In the genomic region with DNA sequence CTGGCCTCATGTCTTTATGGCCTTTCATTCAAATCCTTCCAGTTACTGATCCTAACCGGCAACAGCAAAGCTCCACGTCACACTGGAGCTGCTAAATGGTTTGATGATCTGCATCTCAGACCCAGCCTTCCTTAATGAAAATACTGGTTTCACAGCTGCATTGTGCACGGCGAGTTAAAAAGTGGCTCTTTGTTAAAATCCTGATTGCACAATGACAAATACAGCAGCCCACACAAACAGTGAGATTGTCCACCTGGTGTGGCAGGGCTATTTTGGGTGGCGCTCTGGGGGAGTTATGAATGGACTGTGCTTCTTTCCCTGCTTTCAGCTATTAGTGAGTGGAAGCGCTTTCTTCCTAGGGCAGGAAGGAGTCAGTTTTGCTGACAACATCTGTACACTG, we compare ENCODE assay signal across 23 cellular contexts.
DNase-seq lines count a peak whose midpoint lies in the region; ATAC-seq and TF ChIP-seq lines count a peak whose summit lies in the region.
"Had no signal": no experiment of that assay in that cellular context is flagged by ENCODE, and none has a peak within 500 bp of the region (broad histone marks: within the 10 kb centered on the region; RNA-seq: fewer than 3 reads in every experiment).

No MANE protein-coding gene starts in this region.

- peaks cover 10% of the 10 kb centered on the region for H3K9me3 Mint-ChIP-seq in CD8-positive, alpha-beta T cell
- H3K9me3 Mint-ChIP-seq: activated CD4-positive, alpha-beta memory T cell treated with anti-CD3 and anti-CD28 coated beads for 36 hours had no signal

- H3K27ac Mint-ChIP-seq in CD8-positive, alpha-beta T cell, result no peak overlapping the region
- H3K27ac Mint-ChIP-seq: activated CD4-positive, alpha-beta memory T cell treated with anti-CD3 and anti-CD28 coated beads for 36 hours; activated naive CD4-positive, alpha-beta T cell treated with anti-CD3 and anti-CD28 coated beads, Interleukin-2, amount 50 U/mL, for 24 hours; CD14-positive monocyte had no signal

- ATAC-seq in heart left ventricle (peak in 3 of 4 donors; percentile 29 to 81 (median 61)), GM21360 (IDR thresholded peaks at IDR 0.05; ENCODE audit: unreplicated experiment) (peak; percentile 44), HG03354 (IDR thresholded peaks at IDR 0.05; ENCODE audit: poor library complexity, severe bottlenecking, unreplicated experiment) (peak; percentile 43)
- no peak for ATAC-seq in CD8-positive, alpha-beta T cell
- ATAC-seq: A549, HCT116, sciatic nerve had no signal

- DNase-seq in heart left ventricle (peak in 1 of 5 donors; percentile 29), cardiac septum (ENCODE audit: low spot score) (no peak), foreskin melanocyte (peak; percentile 66), KBM-7 (no peak), AG08395 (ENCODE audit: low spot score) (no peak)
- DNase-seq in CD8-positive, alpha-beta T cell, result no peak
- DNase-seq: activated CD4-positive, alpha-beta memory T cell treated with anti-CD3 and anti-CD28 coated beads for 36 hours; activated T-cell treated with anti-CD3 and anti-CD28 coated beads, Interleukin-2, amount 50 U/mL, for 1 hour; NCI-H1417; NCI-H2171 treated with DMSO at 0.1 percent for 48 hours; stimulated activated CD4-positive, alpha-beta T cell treated with anti-CD3 and anti-CD28 coated beads, Interleukin-1b, Interleukin-23, amount 100 ng/mL, for 48 hours; T-helper 1 cell had no signal

- H3K4me3 ChIP-seq in heart left ventricle, result no peak overlapping the region
- no peak overlapping the region for H3K4me3 ChIP-seq in CD8-positive, alpha-beta T cell (ENCODE audit: low read depth, low read length)
- H3K4me3 ChIP-seq: A549, vagina had no signal

- H3K4me1 Mint-ChIP-seq in CD8-positive, alpha-beta T cell (ENCODE audit: low read depth), result no peaks in the 10 kb centered on the region
- H3K4me1 Mint-ChIP-seq: activated naive CD4-positive, alpha-beta T cell treated with anti-CD3 and anti-CD28 coated beads, Interleukin-2, amount 50 U/mL, for 24 hours had no signal

- intact Hi-C loops in heart left ventricle (cut with DNase I) (no loop called here), cardiac septum (cut with DNase I) (no loop called here)
- intact Hi-C loops in CD8-positive, alpha-beta T cell (cut with DNase I, micrococcal nuclease), result no loop called here

- TF ChIP-seq POLR2A in heart left ventricle (IDR thresholded peaks at IDR 0.05), result no peak

- no peak overlapping the region for H3K27ac ChIP-seq in heart left ventricle
- H3K27ac ChIP-seq in CD8-positive, alpha-beta T cell (ENCODE audit: low read depth, low read length), result no peak overlapping the region
- H3K27ac ChIP-seq: A549, HL-60, KMS-11, vagina, VCaP had no signal

- in situ Hi-C loops in KBM-7 (cut with MboI; ENCODE audit: low pct_unique_long_range_greater_than_20kb, low sequenced_read_pairs), result loop anchor here (25.0 kb wide), 1 partner anchor 673 kb away; no protein-coding TSS in a partner anchor

- H3K36me3 ChIP-seq in heart left ventricle, result no peaks in the 10 kb centered on the region
- no peaks in the 10 kb centered on the region for H3K36me3 ChIP-seq in CD8-positive, alpha-beta T cell (ENCODE audit: insufficient read depth, low read length)
- H3K36me3 ChIP-seq: vagina had no signal

- WGBS in heart left ventricle, 4 donors, result 65 to 80% (median 75%) methylated on average over 6 of the region's 6 CpGs

- CTCF ChIA-PET in CD8-positive, alpha-beta T cell (lab: Charles Lee), result no interaction called here

- H3K36me3 Mint-ChIP-seq in CD8-positive, alpha-beta T cell, result no peaks in the 10 kb centered on the region
- H3K36me3 Mint-ChIP-seq: CD14-positive monocyte had no signal

- H3K4me3 Mint-ChIP-seq in CD8-positive, alpha-beta T cell, result no peak overlapping the region
- H3K4me3 Mint-ChIP-seq: activated CD4-positive, alpha-beta memory T cell treated with anti-CD3 and anti-CD28 coated beads for 36 hours; activated naive CD4-positive, alpha-beta T cell treated with anti-CD3 and anti-CD28 coated beads, Interleukin-2, amount 50 U/mL, for 24 hours; CD14-positive monocyte had no signal

- POLR2A ChIA-PET in CD8-positive, alpha-beta T cell (lab: Charles Lee), result no interaction called here

- H3K27me3 ChIP-seq in heart left ventricle, result no peaks in the 10 kb centered on the region
- H3K27me3 ChIP-seq in CD8-positive, alpha-beta T cell (ENCODE audit: insufficient read depth, low read length), result no peaks in the 10 kb centered on the region
- H3K27me3 ChIP-seq: vagina had no signal

- H3K9me3 ChIP-seq in heart left ventricle, result no peaks in the 10 kb centered on the region
- no peaks in the 10 kb centered on the region for H3K9me3 ChIP-seq in CD8-positive, alpha-beta T cell (ENCODE audit: low read length)
- H3K9me3 ChIP-seq: A549, vagina had no signal

- peaks cover 7% of the 10 kb centered on the region for H3K27me3 Mint-ChIP-seq in CD8-positive, alpha-beta T cell (ENCODE audit: low read depth)

- TF ChIP-seq CTCF in heart left ventricle (IDR thresholded peaks at IDR 0.05), result no peak
- no peak for TF ChIP-seq CTCF in CD8-positive, alpha-beta T cell (IDR thresholded peaks at IDR 0.05)

- peaks cover 0 to 4% (median 0%) of the 10 kb centered on the region in 12 donors for H3K4me1 ChIP-seq in heart left ventricle
- H3K4me1 ChIP-seq in CD8-positive, alpha-beta T cell (ENCODE audit: insufficient read depth, low read length), result no peaks in the 10 kb centered on the region
- H3K4me1 ChIP-seq: A549, vagina had no signal
